ENCODE assay signal across 1 cellular context in the genomic region with DNA sequence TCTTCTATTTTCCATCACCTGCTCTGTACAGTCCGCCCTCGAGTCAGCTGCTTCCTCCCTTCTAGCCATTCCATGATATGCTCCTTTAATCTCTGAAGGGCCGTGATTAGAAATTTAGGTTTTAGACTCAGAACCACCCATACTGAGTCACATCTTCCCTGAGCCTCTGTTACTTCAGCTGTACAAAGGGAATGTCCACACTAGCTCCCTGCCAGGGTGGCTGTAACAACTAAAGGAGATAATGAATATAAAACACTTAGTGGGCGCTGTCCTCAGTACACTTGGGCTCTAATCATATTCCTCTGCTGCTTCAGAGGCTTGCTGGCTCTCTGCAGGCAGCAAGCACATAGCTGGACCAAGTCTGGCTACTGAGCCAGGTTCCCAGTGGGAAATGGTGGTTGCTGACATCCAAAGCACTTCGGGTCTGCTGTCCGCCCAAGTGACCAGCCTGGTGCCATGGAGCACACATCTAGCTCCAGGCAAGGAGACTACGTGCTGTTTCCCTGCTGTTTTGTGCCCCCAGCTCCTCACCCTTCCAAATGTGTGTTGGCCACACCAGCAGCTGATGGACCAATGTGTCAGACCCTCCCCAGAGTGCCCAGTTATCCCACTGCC.
TF ChIP-seq lines count a peak whose summit lies in the region.

No MANE protein-coding gene starts in this region.

TF ChIP-seq in K562, 482 proteins besides CTCF, POLR2A, EP300 and RAD21:
- no peak for TF ChIP-seq SMAD3 (CRISPR knock-in tag; conservative IDR thresholded peaks at IDR 0.05)
- no peak for TF ChIP-seq SRSF3 (IDR thresholded peaks at IDR 0.05; ENCODE audit: insufficient read depth, low read length)
- 0 out of 2 replicates have a peak, but pooled peaks have one; percentile 10 for TF ChIP-seq MAX (CRISPR knock-in tag; IDR thresholded peaks at IDR 0.05)
- 0 out of 2 replicates have a peak, but pooled peaks have one; percentile 37 for TF ChIP-seq ZNF395 (CRISPR knock-in tag; IDR thresholded peaks at IDR 0.05)
- 0 out of 4 replicates have a peak, but pooled peaks of 1 of the 2 experiments have one; percentile 24 for TF ChIP-seq TEAD1 (CRISPR knock-in tag; IDR thresholded peaks at IDR 0.05)
- no peak for TF ChIP-seq ZBTB9 (CRISPR knock-in tag; IDR thresholded peaks at IDR 0.05)
- peak; percentile 24; the same call in 1 of the 2 replicates for TF ChIP-seq CBFA2T3 (IDR thresholded peaks at IDR 0.05)
